8 cellular contexts compared by ENCODE assay signal in genomic region chr12:47797432-47797831, GRCh38. TPM values are rescaled to one million over a fixed set of nuclear protein-coding genes. Genes with fewer than 3 reads are reported as not detected.
A peak's percentile ranks its signal among the peaks of the same experiment; 100 is the strongest.
DNase-seq lines count a peak whose midpoint lies in the region; ATAC-seq and TF ChIP-seq lines count a peak whose summit lies in the region.

No MANE protein-coding gene starts in this region.

- no peaks in the 10 kb centered on the region; the same call in 1 of the 2 replicates for H3K9me3 ChIP-seq in AG04450 (ENCODE audit: control insufficient read depth, insufficient read depth, low read length)
- no peaks in the 10 kb centered on the region for H3K9me3 ChIP-seq in OCI-LY3 (ENCODE audit: insufficient read depth, low read length)
- H3K9me3 ChIP-seq in smooth muscle cell (replicated peaks; ENCODE audit: low read depth): no peaks in the 10 kb centered on the region

- peaks cover 10% of the 10 kb centered on the region; the same call in 1 of the 2 replicates for H3K79me2 ChIP-seq in OCI-LY3 (ENCODE audit: low read length)
- H3K79me2 ChIP-seq in smooth muscle cell (ENCODE audit: low read depth): peaks cover 24% of the 10 kb centered on the region

- H3K4me1 Mint-ChIP-seq in endothelial cell (ENCODE audit: unreplicated experiment): peaks cover 52% of the 10 kb centered on the region

- peaks cover 31% of the 10 kb centered on the region for H3K36me3 Mint-ChIP-seq in endothelial cell (ENCODE audit: low read depth, unreplicated experiment)

- DNase-seq in AG04450 (ENCODE audit: low read depth, low spot score) (no peak), endothelial cell (ENCODE audit: low spot score) (no peak), smooth muscle cell (lab: John Stamatoyannopoulos, UW; ENCODE audit: unreplicated experiment) (no peak), RKO (ENCODE audit: low spot score) (no peak)

- peaks cover 22% of the 10 kb centered on the region for H3K36me3 ChIP-seq in OCI-LY3 (replicated peaks; ENCODE audit: low read depth, low read length)
- no peaks in the 10 kb centered on the region for H3K36me3 ChIP-seq in smooth muscle cell (ENCODE audit: low read depth)

- H2AFZ ChIP-seq in OCI-LY3 (ENCODE audit: low read depth, low read length) (no peak overlapping the region), smooth muscle cell (ENCODE audit: low read depth) (no peak overlapping the region)

- H3K4me1 ChIP-seq in OCI-LY3 (ENCODE audit: low read length): peaks cover 10% of the 10 kb centered on the region
- no peaks in the 10 kb centered on the region for H3K4me1 ChIP-seq in smooth muscle cell (ENCODE audit: low read depth)

- 98% methylated on average over 10 of the region's 10 CpGs for WGBS in smooth muscle cell (ENCODE audit: low lambda C conversion rate)

- no peak overlapping the region for H3K9ac ChIP-seq in OCI-LY3 (ENCODE audit: low read length)
- H3K9ac ChIP-seq in smooth muscle cell (ENCODE audit: low read depth): no peak overlapping the region

- POLR2A ChIA-PET in AG04450 (lab: Yijun Ruan, JAX): interaction anchor here (0.5 kb wide), 1 partner anchor 29 kb away, joined by 3 read pairs; no protein-coding TSS in a partner anchor

- H3K4me3 ChIP-seq in AG04450 (ENCODE audit: low read depth, low read length): no peak overlapping the region
- no peak overlapping the region for H3K4me3 ChIP-seq in OCI-LY3 (ENCODE audit: low read length)
- no peak overlapping the region for H3K4me3 ChIP-seq in smooth muscle cell

- CTCF ChIA-PET in AG04450 (lab: Charles Lee): interaction anchor here (1.0 to 7.3 kb wide), 3 partner anchors 11 to 41 kb away, joined by 3 to 69 read pairs (median 4); no protein-coding TSS in a partner anchor

- H3K27me3 Mint-ChIP-seq in endothelial cell (ENCODE audit: unreplicated experiment): peaks cover 37% of the 10 kb centered on the region

- peak overlapping the region; percentile 31 for H3K4me3 Mint-ChIP-seq in endothelial cell (ENCODE audit: unreplicated experiment)

- peak; percentile 55 for ATAC-seq in GM18858 (IDR thresholded peaks at IDR 0.05; ENCODE audit: unreplicated experiment)
- no peak for ATAC-seq in HG03139 (IDR thresholded peaks at IDR 0.05; ENCODE audit: unreplicated experiment)
- ATAC-seq in GM21360 (IDR thresholded peaks at IDR 0.05; ENCODE audit: unreplicated experiment): no peak

- no peaks in the 10 kb centered on the region for H3F3A ChIP-seq in smooth muscle cell (ENCODE audit: low read depth)

- H3K4me2 ChIP-seq in OCI-LY3 (ENCODE audit: low read length) (no peak overlapping the region), smooth muscle cell (no peak overlapping the region)

- TF ChIP-seq CTCF in AG04450 (IDR thresholded peaks at IDR 0.05; ENCODE audit: low read depth, low read length): peak; percentile 38; the same call in 1 of the 2 replicates
- peak; percentile 82 for TF ChIP-seq CTCF in OCI-LY3 (IDR thresholded peaks at IDR 0.05; ENCODE audit: low read depth, low read length)
- TF ChIP-seq CTCF in endothelial cell (IDR thresholded peaks at IDR 0.05; ENCODE audit: unreplicated experiment): no peak
- TF ChIP-seq CTCF in smooth muscle cell (IDR thresholded peaks at IDR 0.05; ENCODE audit: borderline replicate concordance, insufficient read depth, poor library complexity, severe bottlenecking): peak; percentile 17

- H3K27ac Mint-ChIP-seq in endothelial cell (ENCODE audit: unreplicated experiment): no peak overlapping the region

- H3K27me3 ChIP-seq in AG04450 (ENCODE audit: control insufficient read depth, insufficient read depth, low read length) (no peaks in the 10 kb centered on the region), OCI-LY3 (ENCODE audit: low read depth, low read length) (no peaks in the 10 kb centered on the region), smooth muscle cell (ENCODE audit: low read depth) (no peaks in the 10 kb centered on the region)

- no peaks in the 10 kb centered on the region for H3K9me3 Mint-ChIP-seq in endothelial cell (ENCODE audit: unreplicated experiment)

- no peaks in the 10 kb centered on the region for H4K20me1 ChIP-seq in OCI-LY3 (ENCODE audit: insufficient read depth, low read length)
- peaks cover 47% of the 10 kb centered on the region for H4K20me1 ChIP-seq in smooth muscle cell (ENCODE audit: low read depth)

- H3K27ac ChIP-seq in AG04450 (ENCODE audit: low read depth, low read length) (no peak overlapping the region), OCI-LY3 (ENCODE audit: low read length) (no peak overlapping the region), smooth muscle cell (ENCODE audit: low read depth) (no peak overlapping the region)

RNA-seq across cellular contexts. Expression of gene HDAC7, which starts 22.3 kb away (rescaled TPM):
- polyA plus RNA-seq in AG04450 (2011; rRNA removed) (17.1 and 22.1 TPM in 2 replicates), smooth muscle cell (32.4 and 47.0 TPM in 2 replicates)
- polyA minus RNA-seq in AG04450 (2011; rRNA and poly(A)+ RNA removed): 22.5 and 25.5 TPM in 2 replicates
- total RNA-seq in endothelial cell (ENCODE audit: unreplicated experiment) (387 TPM), smooth muscle cell (19.3 and 24.1 TPM in 2 replicates)

RNA-seq across cellular contexts. Expression of gene SLC48A1, which starts 24.4 kb away (rescaled TPM):
- polyA plus RNA-seq in AG04450 (2011; rRNA removed): 7.8 and 9.0 TPM in 2 replicates
- polyA minus RNA-seq in AG04450 (2011; rRNA and poly(A)+ RNA removed): 9.3 and 12.2 TPM in 2 replicates
- total RNA-seq in endothelial cell (ENCODE audit: unreplicated experiment): 65.5 TPM
- 2.4 and 11.4 TPM in 2 replicates for total RNA-seq in smooth muscle cell
- polyA plus RNA-seq in smooth muscle cell: 6.2 and 8.6 TPM in 2 replicates

RNA-seq across cellular contexts. Expression of gene RAPGEF3, which starts 38.8 kb away (rescaled TPM):
- polyA plus RNA-seq in AG04450 (2011; rRNA removed) (1.7 and 2.1 TPM in 2 replicates), smooth muscle cell (1.9 and 3.6 TPM in 2 replicates)
- 2.7 and 3.4 TPM in 2 replicates for polyA minus RNA-seq in AG04450 (2011; rRNA and poly(A)+ RNA removed)
- total RNA-seq in endothelial cell (ENCODE audit: unreplicated experiment) (81.5 TPM), smooth muscle cell (4.0 and 5.6 TPM in 2 replicates)

Comparison
In these comparisons a context has a peak if more than half of its experiments do, and no peak if none do; other contexts are left out.
1. RNA of gene HDAC7, which starts 22.3 kb away (total RNA-seq): 387 TPM in endothelial cell (single experiment); 19.3 to 24.1 TPM in smooth muscle cell; every median in the first group is over 10 times any median in the second.
2. RNA of gene RAPGEF3, which starts 38.8 kb away (total RNA-seq): 81.5 TPM in endothelial cell (single experiment); 4.0 to 5.6 TPM in smooth muscle cell; every median in the first group is over 10 times any median in the second.